ENCODE assay signal across 1 cellular context in genomic region chr6:34423254-34423653, GRCh38.
TF ChIP-seq lines count a peak whose summit lies in the region.

No MANE protein-coding gene starts in this region.

TF ChIP-seq in H1, 55 proteins besides CTCF, POLR2A, EP300 and RAD21:
- no peak for TF ChIP-seq TCF12 (IDR thresholded peaks at IDR 0.05; ENCODE audit: low read depth, low read length)
- TF ChIP-seq HDAC6 (IDR thresholded peaks at IDR 0.05; ENCODE audit: low read depth, low read length), result no peak
- no peak for TF ChIP-seq GABPA (IDR thresholded peaks at IDR 0.05; ENCODE audit: borderline replicate concordance, insufficient read depth, low read length)
- TF ChIP-seq MAFK (IDR thresholded peaks at IDR 0.05; ENCODE audit: low read depth, low read length), result no peak
- TF ChIP-seq TAF1 (IDR thresholded peaks at IDR 0.05; ENCODE audit: low read depth, low read length), result no peak
- no peak for TF ChIP-seq TBP (IDR thresholded peaks at IDR 0.05; ENCODE audit: low read depth, low read length)
- TF ChIP-seq KDM1A (IDR thresholded peaks at IDR 0.05; ENCODE audit: borderline replicate concordance, low read length), result no peak
- no peak for TF ChIP-seq RXRA (IDR thresholded peaks at IDR 0.05; ENCODE audit: insufficient read depth, low read depth, low read length)
- TF ChIP-seq SRF (IDR thresholded peaks at IDR 0.05; ENCODE audit: low read depth, low read length), result no peak
- no peak for TF ChIP-seq SP1 (IDR thresholded peaks at IDR 0.05; ENCODE audit: low read depth, low read length)
- TF ChIP-seq CREB1 (IDR thresholded peaks at IDR 0.05), result no peak
- TF ChIP-seq PHF8 (conservative IDR thresholded peaks at IDR 0.05; ENCODE audit: low read depth, low read length), result no peak
- TF ChIP-seq CHD2 (IDR thresholded peaks at IDR 0.05; ENCODE audit: low read length), result no peak
- TF ChIP-seq YY1 (IDR thresholded peaks at IDR 0.05; ENCODE audit: low read depth, low read length), result no peak
- TF ChIP-seq EGR1 (IDR thresholded peaks at IDR 0.05; ENCODE audit: borderline replicate concordance, low read depth, low read length), result no peak
- TF ChIP-seq SUZ12 (IDR thresholded peaks at IDR 0.05; ENCODE audit: low read length), result no peak
- TF ChIP-seq JUND (IDR thresholded peaks at IDR 0.05; ENCODE audit: low read length), result no peak
